9 cellular contexts compared by ENCODE assay signal in the genomic region with DNA sequence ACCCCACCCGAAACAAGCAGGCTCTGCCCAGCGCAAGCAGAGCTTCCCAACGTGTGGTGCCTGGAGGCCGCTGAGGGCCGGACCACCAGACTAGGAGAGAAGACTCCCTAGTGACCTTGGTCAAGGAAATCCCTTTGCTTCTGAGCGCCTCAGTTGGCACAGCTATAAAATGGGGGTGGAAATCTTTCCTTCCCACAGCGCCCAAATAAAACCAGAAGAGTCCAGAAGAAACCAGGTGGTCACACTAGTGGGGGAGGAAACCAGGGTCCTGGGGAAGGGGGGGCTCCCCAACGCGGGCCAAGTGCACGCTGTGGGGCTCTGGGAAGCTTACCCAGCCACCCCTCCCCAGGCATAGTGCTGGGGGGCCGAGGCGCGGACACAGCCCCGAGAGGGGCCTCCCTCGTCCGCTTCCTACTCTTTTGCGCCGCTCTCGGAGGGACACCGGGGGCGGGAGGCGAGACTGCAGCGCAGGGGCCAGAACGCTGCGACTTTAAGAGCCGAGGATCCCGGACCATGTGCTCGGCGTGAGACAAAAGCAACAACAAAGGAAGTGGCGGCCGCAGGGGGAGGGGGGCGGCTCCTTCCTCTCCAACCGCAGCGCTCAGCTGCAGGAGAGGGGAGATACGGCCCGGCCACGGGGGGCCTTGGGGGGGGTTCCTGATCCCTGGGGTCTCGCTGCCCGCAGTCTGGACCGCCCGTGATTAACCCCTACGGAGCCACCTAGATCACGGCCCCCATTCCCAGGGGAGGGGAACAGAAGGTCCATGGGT. TPM values are rescaled to one million over a fixed set of nuclear protein-coding genes. Genes with fewer than 3 reads are reported as not detected.
DNase-seq lines count a peak whose midpoint lies in the region; ATAC-seq, FAIRE-seq and TF ChIP-seq lines count a peak whose summit lies in the region.
"Had no signal": no experiment of that assay in that cellular context is flagged by ENCODE, and none has a peak within 500 bp of the region (broad histone marks: within the 10 kb centered on the region; RNA-seq: fewer than 3 reads in every experiment).

No MANE protein-coding gene starts in this region.

- H3K4me3 ChIP-seq in WI38 (ENCODE audit: low read depth, low read length) (peak overlapping the region; percentile 94), cardiac fibroblast (replicated peaks in 1 of 2; ENCODE audit: low read depth in 2 of 2, low read length in 2 of 2) (peak overlapping the region; percentile 84 to 95), small intestine (ENCODE audit: low read depth in 1 of 2, low read length in 2 of 2) (peak overlapping the region; percentile 38 to 84)

- FAIRE-seq in small intestine (lab: Jason Lieb, UNC): no peak
- FAIRE-seq: colon had no signal

- no peaks in the 10 kb centered on the region for H3K9me3 ChIP-seq in small intestine (ENCODE audit: control insufficient read depth, low read depth)

- ATAC-seq in GM21423 (IDR thresholded peaks at IDR 0.05; ENCODE audit: unreplicated experiment): peak; percentile 23
- no peak for ATAC-seq in GM18858 (IDR thresholded peaks at IDR 0.05; ENCODE audit: unreplicated experiment)

- TF ChIP-seq CTCF in WI38 (IDR thresholded peaks at IDR 0.05; ENCODE audit: low read depth, low read length) (no peak), cardiac fibroblast (IDR thresholded peaks at IDR 0.05; ENCODE audit: low read depth, low read length) (no peak)

- peak overlapping the region; percentile 86 to 93 for H3K27ac ChIP-seq in small intestine (ENCODE audit: low read depth in 1 of 2, low read length in 1 of 2)

- no peaks in the 10 kb centered on the region for H3K27me3 ChIP-seq in small intestine (ENCODE audit: control insufficient read depth in 2 of 2, insufficient read depth in 2 of 2, low read length in 2 of 2)

- 0 to 1% (median 0%) methylated on average over 37 to 43 of the region's 43 CpGs for WGBS in small intestine, 3 donors

- H3K4me1 ChIP-seq in small intestine (ENCODE audit: control insufficient read depth in 2 of 2, insufficient read depth in 1 of 2, low read depth in 1 of 2, low read length in 1 of 2): peaks cover 7 to 15% of the 10 kb centered on the region in 2 donors

- peaks cover 7 to 8% of the 10 kb centered on the region in 2 donors for H3K36me3 ChIP-seq in small intestine (ENCODE audit: control insufficient read depth in 2 of 2, insufficient read depth in 2 of 2, low read length in 2 of 2)

- DNase-seq in C1 segment of cervical spinal cord (lab: John Stamatoyannopoulos, UW) (peak in 12 of 14 donors; percentile 29 to 85 (median 72)), NCI-H128 (lab: John Stamatoyannopoulos, UW; ENCODE audit: unreplicated experiment) (peak; percentile 13), cardiac fibroblast (ENCODE audit: low read depth in 2 of 2) (peak; percentile 76 to 83), iris pigment epithelial cell (ENCODE audit: low read depth) (peak; percentile 82), small intestine (peak; percentile 80)

RNA-seq across cellular contexts. Expression of a gene that starts 0.9 kb away (rescaled TPM):
- 10 to 100 TPM; 13.5 to 27.0 (median 14.5) TPM for polyA plus RNA-seq in small intestine

RNA-seq across cellular contexts. Expression of a gene that starts 12.8 kb away (rescaled TPM):
- 100 to 1,000 TPM in 2 of 3 donors, 10 to 100 TPM in 1; 50.1 to 545 (median 411) TPM for polyA plus RNA-seq in small intestine

Comparison
In these comparisons a context has a peak if more than half of its experiments do, and no peak if none do; other contexts are left out.
1. DNase-seq: peak in every context shown above with its lines; median percentile 82 in iris pigment epithelial cell; 80 in small intestine; 80 in cardiac fibroblast; 72 in C1 segment of cervical spinal cord; 13 in NCI-H128.